19 cellular contexts compared by ENCODE assay signal in genomic region chr16:57082664-57083063, GRCh38. TPM values are rescaled to one million over a fixed set of nuclear protein-coding genes. Genes with fewer than 3 reads are reported as not detected.
DNase-seq lines count a peak whose midpoint lies in the region; ATAC-seq, FAIRE-seq and TF ChIP-seq lines count a peak whose summit lies in the region.
"Had no signal": no experiment of that assay in that cellular context is flagged by ENCODE, and none has a peak within 500 bp of the region (broad histone marks: within the 10 kb centered on the region; RNA-seq: fewer than 3 reads in every experiment).

No MANE protein-coding gene starts in this region.

- H3K4me1 Mint-ChIP-seq in activated naive CD4-positive, alpha-beta T cell treated with anti-CD3 and anti-CD28 coated beads, Interleukin-2, amount 50 U/mL, for 24 hours, result peaks cover 15% of the 10 kb centered on the region
- peaks cover 8% of the 10 kb centered on the region for H3K4me1 Mint-ChIP-seq in activated naive CD4-positive, alpha-beta T cell treated with anti-CD3 and anti-CD28 coated beads, Interleukin-2, amount 10 ng/mL, durations not matched to agents 7 days and 5 days

- no peak overlapping the region for H4K8ac ChIP-seq in H1 (ENCODE audit: extremely low read depth, insufficient read depth, low read length)

- H4K91ac ChIP-seq in H1 (replicated peaks; ENCODE audit: insufficient read length, low read length), result no peak overlapping the region

- H3K27ac ChIP-seq in H1 (ENCODE audit: low read depth, low read length), result no peak overlapping the region
- H3K27ac ChIP-seq in osteoblast (ENCODE audit: low read depth, low read length), result no peak overlapping the region
- H3K27ac ChIP-seq: BLaER1 had no signal

- no peak overlapping the region for H2BK20ac ChIP-seq in H1 (ENCODE audit: low read length)

- H3K9me3 ChIP-seq in H1 (ENCODE audit: insufficient read depth in 2 of 2, low read depth in 1 of 2, low read length in 1 of 2), result no peaks in the 10 kb centered on the region
- no peaks in the 10 kb centered on the region for H3K9me3 ChIP-seq in osteoblast (ENCODE audit: low read depth, low read length)
- H3K9me3 ChIP-seq: BLaER1, Caco-2, HAP-1 had no signal

- POLR2A ChIA-PET in H1 (lab: Charles Lee; ENCODE audit: partially characterized antibody), result no interaction called here

- H3K27me3 ChIP-seq in H1 (replicated peaks in 1 of 4; ENCODE audit: control insufficient read depth in 3 of 4, extremely low read depth in 1 of 4, insufficient read depth in 3 of 4, low read length in 3 of 4) (no peaks in the 10 kb centered on the region), osteoblast (ENCODE audit: insufficient read depth, low read length) (peaks cover 5% of the 10 kb centered on the region)
- H3K27me3 ChIP-seq: BLaER1 had no signal

- H3K4me2 ChIP-seq in H1 (ENCODE audit: insufficient read depth in 1 of 2, low read depth in 2 of 2, low read length in 2 of 2) (no peak overlapping the region), osteoblast (ENCODE audit: insufficient read depth, low read length) (no peak overlapping the region)
- H3K4me2 ChIP-seq: BLaER1 had no signal

- H3K79me2 ChIP-seq in H1 (ENCODE audit: control insufficient read depth in 1 of 2, insufficient read depth in 2 of 2, low read length in 2 of 2) (no peaks in the 10 kb centered on the region), osteoblast (ENCODE audit: insufficient read depth, low read length) (no peaks in the 10 kb centered on the region)

- TF ChIP-seq RAD21 in H1 (IDR thresholded peaks at IDR 0.05 in 1 of 2, conservative IDR thresholded peaks at IDR 0.05 in 1 of 2; ENCODE audit: low read depth in 2 of 2, low read length in 2 of 2), result no peak

- 86% methylated on average over 6 of the region's 6 CpGs; no CpG with 5 or more reads in 1 of the 2 experiments for WGBS in H1 (ENCODE audit: extremely low coverage in 1 of 2, insufficient coverage in 1 of 2, insufficient read length in 1 of 2, insufficient replicate concordance in 2 of 2, low coverage in 1 of 2, low lambda C conversion rate in 2 of 2, missing lambda C conversion rate in 1 of 2), 2 experiments

- H3K4ac ChIP-seq in H1 (replicated peaks; ENCODE audit: insufficient read length, low read depth, low read length), result no peak overlapping the region

- H2AFZ ChIP-seq in H1 (ENCODE audit: low read length), result no peak overlapping the region
- H2AFZ ChIP-seq in osteoblast (ENCODE audit: low read length), result no peak overlapping the region

- intact Hi-C loops in left colon (cut with DNase I, micrococcal nuclease), result loop anchor here in 1 of 2 donors (5.0 to 10.0 kb wide), 2 partner anchors 85 to 342 kb away; no protein-coding TSS in a partner anchor

- H3K18ac ChIP-seq in H1 (ENCODE audit: extremely low read depth, low read length), result no peak overlapping the region

- H3K23ac ChIP-seq in H1 (ENCODE audit: insufficient read length), result no peak overlapping the region

- no peaks in the 10 kb centered on the region for H4K20me1 ChIP-seq in H1 (replicated peaks in 1 of 2; ENCODE audit: control insufficient read depth in 1 of 2, insufficient read depth in 2 of 2, low read length in 2 of 2)
- no peaks in the 10 kb centered on the region for H4K20me1 ChIP-seq in osteoblast (ENCODE audit: insufficient read depth, low read length)

- no peak overlapping the region for H2BK5ac ChIP-seq in H1 (ENCODE audit: low read depth, low read length)

- peaks cover 0 to 2% (median 0%) of the 10 kb centered on the region in 4 experiments; a peak in 1 of 7 replicates for H3K4me1 ChIP-seq in H1 (replicated peaks in 1 of 4; ENCODE audit: control insufficient read depth in 3 of 4, insufficient read depth in 4 of 4, low read length in 3 of 4)
- peaks cover 3% of the 10 kb centered on the region for H3K4me1 ChIP-seq in osteoblast (ENCODE audit: insufficient read depth, low read length)

- no peak overlapping the region for H3K9ac ChIP-seq in H1 (replicated peaks in 1 of 4; ENCODE audit: extremely low read depth in 1 of 4, low read depth in 3 of 4, low read length in 3 of 4)
- H3K9ac ChIP-seq: BLaER1 had no signal

- CTCF ChIA-PET in activated naive CD4-positive, alpha-beta T cell treated with anti-CD3 and anti-CD28 coated beads, Interleukin-2, amount 10 ng/mL, durations not matched to agents 7 days and 5 days (lab: Charles Lee), result interaction anchor here (0.8 to 3.2 kb wide), 11 partner anchors 11 to 506 kb away, joined by 3 to 29 read pairs (median 6); partner anchors contain the start of gene CPNE2
- CTCF ChIA-PET in H1 (lab: Charles Lee; ENCODE audit: partially characterized antibody), result interaction anchor here (0.6 to 7.0 kb wide), 11 partner anchors 10 to 384 kb away, joined by 3 to 100 read pairs (median 7); partner anchors contain the start of gene CPNE2

- H2BK15ac ChIP-seq in H1 (ENCODE audit: low read length), result no peak overlapping the region

- TF ChIP-seq CTCF in H1 (IDR thresholded peaks at IDR 0.05; ENCODE audit: control extremely low read depth in 1 of 3, insufficient read depth in 1 of 3, low read depth in 1 of 3, low read length in 3 of 3) (no peak), osteoblast (IDR thresholded peaks at IDR 0.05; ENCODE audit: extremely low read depth, low read depth, low read length) (no peak)

- ATAC-seq in left colon (no peak), GM21515 (IDR thresholded peaks at IDR 0.05; ENCODE audit: unreplicated experiment) (no peak)
- ATAC-seq: K562 had no signal

- H3K4me3 ChIP-seq in H1 (ENCODE audit: extremely low read depth in 1 of 4, insufficient read depth in 2 of 4, low read depth in 3 of 4, low read length in 4 of 4), result no peak overlapping the region
- H3K4me3 ChIP-seq in osteoblast (ENCODE audit: insufficient read depth, low read length), result no peak overlapping the region
- H3K4me3 ChIP-seq: BLaER1, HAP-1, K562 had no signal

- no peaks in the 10 kb centered on the region for H3K79me1 ChIP-seq in H1 (ENCODE audit: low read depth, low read length)

- H3K9me3 Mint-ChIP-seq in activated naive CD4-positive, alpha-beta T cell treated with anti-CD3 and anti-CD28 coated beads, Interleukin-2, amount 50 U/mL, for 24 hours, result no peaks in the 10 kb centered on the region
- no peaks in the 10 kb centered on the region for H3K9me3 Mint-ChIP-seq in activated naive CD4-positive, alpha-beta T cell treated with anti-CD3 and anti-CD28 coated beads, Interleukin-2, amount 10 ng/mL, durations not matched to agents 7 days and 5 days
- H3K9me3 Mint-ChIP-seq: CD14-positive monocyte had no signal

- H3K4me3 Mint-ChIP-seq in activated naive CD4-positive, alpha-beta T cell treated with anti-CD3 and anti-CD28 coated beads, Interleukin-2, amount 50 U/mL, for 24 hours, result no peak overlapping the region
- H3K4me3 Mint-ChIP-seq in activated naive CD4-positive, alpha-beta T cell treated with anti-CD3 and anti-CD28 coated beads, Interleukin-2, amount 10 ng/mL, durations not matched to agents 7 days and 5 days, result no peak overlapping the region
- H3K4me3 Mint-ChIP-seq: CD14-positive monocyte had no signal

- no peaks in the 10 kb centered on the region for H3K36me3 ChIP-seq in H1 (ENCODE audit: control insufficient read depth in 2 of 4, insufficient read depth in 4 of 4, low read length in 3 of 4)
- H3K36me3 ChIP-seq in osteoblast (ENCODE audit: insufficient read depth, low read length), result peaks cover 20% of the 10 kb centered on the region
- H3K36me3 ChIP-seq: HAP-1 had no signal

- no peak for DNase-seq in activated naive CD4-positive, alpha-beta T cell treated with anti-CD3 and anti-CD28 coated beads, Interleukin-2, amount 10 ng/mL, durations not matched to agents 7 days and 5 days
- DNase-seq in HTR-8/SVneo (ENCODE audit: insufficient read length, low spot score), result no peak
- DNase-seq in H1 (ENCODE audit: low read depth in 1 of 2, low spot score in 2 of 2), result no peak
- DNase-seq in osteoblast (ENCODE audit: insufficient read length, low spot score, missing footprints), result peak; percentile 59
- DNase-seq in left colon, result no peak
- no peak for DNase-seq in GM19238 (ENCODE audit: insufficient read length, low spot score)
- DNase-seq: 8988T, Caco-2, IMR-90 had no signal

- TF ChIP-seq POLR2A in H1 (IDR thresholded peaks at IDR 0.05; ENCODE audit: control extremely low read depth in 1 of 2, low read depth in 2 of 2, low read length in 2 of 2), result no peak

- H3K27me3 Mint-ChIP-seq in activated naive CD4-positive, alpha-beta T cell treated with anti-CD3 and anti-CD28 coated beads, Interleukin-2, amount 50 U/mL, for 24 hours, result no peaks in the 10 kb centered on the region
- peaks cover 10% of the 10 kb centered on the region for H3K27me3 Mint-ChIP-seq in activated naive CD4-positive, alpha-beta T cell treated with anti-CD3 and anti-CD28 coated beads, Interleukin-2, amount 10 ng/mL, durations not matched to agents 7 days and 5 days

- no peak overlapping the region for H4K5ac ChIP-seq in H1 (ENCODE audit: insufficient read length, low read depth, low read length)

- no peak overlapping the region for H3K14ac ChIP-seq in H1 (ENCODE audit: insufficient read length)

- no peaks in the 10 kb centered on the region for H3K23me2 ChIP-seq in H1 (ENCODE audit: low read depth, low read length)

- H2BK120ac ChIP-seq in H1 (replicated peaks; ENCODE audit: low read depth, low read length), result no peak overlapping the region

- H3K36me3 Mint-ChIP-seq in activated naive CD4-positive, alpha-beta T cell treated with anti-CD3 and anti-CD28 coated beads, Interleukin-2, amount 50 U/mL, for 24 hours, result peaks cover 4% of the 10 kb centered on the region
- H3K36me3 Mint-ChIP-seq in activated naive CD4-positive, alpha-beta T cell treated with anti-CD3 and anti-CD28 coated beads, Interleukin-2, amount 10 ng/mL, durations not matched to agents 7 days and 5 days, result peaks cover 26% of the 10 kb centered on the region

- H2BK12ac ChIP-seq in H1 (ENCODE audit: low read depth, low read length), result 0 out of 2 replicates have a peak overlapping the region, but pooled peaks have one; percentile 2

- FAIRE-seq in HTR-8/SVneo (lab: Jason Lieb, UNC), result peak; percentile 69
- FAIRE-seq in H1 (lab: Jason Lieb, UNC), result no peak
- FAIRE-seq: D721Med, G401.6, GM12892, GM18507, K562 had no signal

- peak overlapping the region; percentile 59 for H3K27ac Mint-ChIP-seq in activated naive CD4-positive, alpha-beta T cell treated with anti-CD3 and anti-CD28 coated beads, Interleukin-2, amount 50 U/mL, for 24 hours
- no peak overlapping the region for H3K27ac Mint-ChIP-seq in activated naive CD4-positive, alpha-beta T cell treated with anti-CD3 and anti-CD28 coated beads, Interleukin-2, amount 10 ng/mL, durations not matched to agents 7 days and 5 days

- H3K56ac ChIP-seq in H1 (replicated peaks; ENCODE audit: insufficient read length, low read depth, low read length), result no peak overlapping the region

- no peak overlapping the region for H2AK5ac ChIP-seq in H1 (ENCODE audit: low read depth, low read length)

- TF ChIP-seq EP300 in H1 (IDR thresholded peaks at IDR 0.05; ENCODE audit: borderline replicate concordance in 1 of 2, low read depth in 2 of 2, low read length in 2 of 2), result no peak

RNA-seq across cellular contexts. Expression of gene CPNE2, which starts 9.7 kb away (rescaled TPM):
- 10.6 and 11.6 TPM in 2 replicates for total RNA-seq in H1 (2021; fragmentation: NEBNext Ultra II Directional; extraction: Animal tissue kit (Norgen Biotek cat#: 25700))
- 38.0 and 39.5 TPM in 2 replicates for polyA plus RNA-seq in H1 (2011; rRNA removed)
- polyA plus RNA-seq in H1 (2011; cell fraction: cytosol; rRNA removed), result 23.2 TPM
- polyA plus RNA-seq in H1 (2011; cell fraction: nucleus; rRNA removed), result 22.3 TPM
- polyA plus RNA-seq in H1 (2012, experiment 1 of 2), result 11.1 to 18.8 TPM (median 16.3 TPM) in 4 replicates
- 20.5 TPM for polyA plus RNA-seq in H1 (2012, experiment 2 of 2)
- 26.2 TPM for polyA plus RNA-seq in H1 (2013, experiment 1 of 2)
- polyA plus RNA-seq in H1 (2013, experiment 2 of 2), result 24.6 TPM
- 16.1 and 18.7 TPM in 2 replicates for polyA minus RNA-seq in H1 (2011; rRNA and poly(A)+ RNA removed)
- polyA minus RNA-seq in H1 (2011; cell fraction: cytosol; rRNA and poly(A)+ RNA removed), result 11.2 TPM
- polyA minus RNA-seq in H1 (2011; cell fraction: nucleus; rRNA and poly(A)+ RNA removed), result 9.8 TPM
- total RNA-seq in osteoblast (11.6 and 15.3 TPM in 2 replicates), left colon (10 to 100 TPM; 73.2 to 91.0 TPM)
